In genomic region chr2:144415381-144415780, GRCh38 we compare ENCODE assay signal across 23 cellular contexts.
A peak's percentile ranks its signal among the peaks of the same experiment; 100 is the strongest.
DNase-seq lines count a peak whose midpoint lies in the region; ATAC-seq and TF ChIP-seq lines count a peak whose summit lies in the region.
"Had no signal": no experiment of that assay in that cellular context is flagged by ENCODE, and none has a peak within 500 bp of the region (broad histone marks: within the 10 kb centered on the region; RNA-seq: fewer than 3 reads in every experiment).

No MANE protein-coding gene starts in this region.

- H3K4me3 Mint-ChIP-seq in stimulated activated naive CD8-positive, alpha-beta T cell treated with anti-CD3 and anti-CD28 coated beads, Interleukin-15, Interleukin-2, amounts not matched to agents 100 ng/mL and 50 ng/mL, for 24 hours: no peak overlapping the region
- no peak overlapping the region for H3K4me3 Mint-ChIP-seq in natural killer cell
- H3K4me3 Mint-ChIP-seq: activated naive CD4-positive, alpha-beta T cell treated with anti-CD3 and anti-CD28 coated beads for 36 hours; CD4-positive, alpha-beta memory T cell; nephron progenitor cell had no signal

- H3K27ac Mint-ChIP-seq in stimulated activated naive CD8-positive, alpha-beta T cell treated with anti-CD3 and anti-CD28 coated beads, Interleukin-15, Interleukin-2, amounts not matched to agents 100 ng/mL and 50 ng/mL, for 24 hours: peak overlapping the region; percentile 71
- peak overlapping the region; percentile 54 to 96 for H3K27ac Mint-ChIP-seq in natural killer cell
- H3K27ac Mint-ChIP-seq: activated naive CD4-positive, alpha-beta T cell treated with anti-CD3 and anti-CD28 coated beads for 36 hours; CD4-positive, alpha-beta memory T cell; nephron progenitor cell; progenitor cell of endocrine pancreas had no signal

- peaks cover 40% of the 10 kb centered on the region for H3K4me1 Mint-ChIP-seq in stimulated activated naive CD8-positive, alpha-beta T cell treated with anti-CD3 and anti-CD28 coated beads, Interleukin-15, Interleukin-2, amounts not matched to agents 100 ng/mL and 50 ng/mL, for 24 hours (ENCODE audit: low read depth)
- peaks cover 39 to 55% of the 10 kb centered on the region in 2 donors for H3K4me1 Mint-ChIP-seq in natural killer cell
- H3K4me1 Mint-ChIP-seq: nephron progenitor cell had no signal

- ATAC-seq in stimulated activated naive CD8-positive, alpha-beta T cell treated with anti-CD3 and anti-CD28 coated beads, Interleukin-15, Interleukin-2, amounts not matched to agents 100 U/mL and 50 U/mL, for 24 hours: no peak
- no peak for ATAC-seq in natural killer cell

- TF ChIP-seq CTCF in brain microvascular endothelial cell (IDR thresholded peaks at IDR 0.05; ENCODE audit: low read depth, low read length, missing control alignments) (no peak), natural killer cell (IDR thresholded peaks at IDR 0.05) (no peak)

- H3K9me3 Mint-ChIP-seq in stimulated activated naive CD8-positive, alpha-beta T cell treated with anti-CD3 and anti-CD28 coated beads, Interleukin-15, Interleukin-2, amounts not matched to agents 100 ng/mL and 50 ng/mL, for 24 hours: peaks cover 12% of the 10 kb centered on the region
- no peaks in the 10 kb centered on the region for H3K9me3 Mint-ChIP-seq in natural killer cell
- H3K9me3 Mint-ChIP-seq: activated naive CD4-positive, alpha-beta T cell treated with anti-CD3 and anti-CD28 coated beads for 36 hours had no signal

- no peaks in the 10 kb centered on the region for H3K27me3 Mint-ChIP-seq in stimulated activated naive CD8-positive, alpha-beta T cell treated with anti-CD3 and anti-CD28 coated beads, Interleukin-15, Interleukin-2, amounts not matched to agents 100 ng/mL and 50 ng/mL, for 24 hours
- H3K27me3 Mint-ChIP-seq in natural killer cell (ENCODE audit: low read depth in 2 of 2): no peaks in the 10 kb centered on the region

- H3K36me3 Mint-ChIP-seq in stimulated activated naive CD8-positive, alpha-beta T cell treated with anti-CD3 and anti-CD28 coated beads, Interleukin-15, Interleukin-2, amounts not matched to agents 100 ng/mL and 50 ng/mL, for 24 hours (ENCODE audit: low read depth): peaks cover 48% of the 10 kb centered on the region
- H3K36me3 Mint-ChIP-seq in natural killer cell: peaks cover 15% of the 10 kb centered on the region
- H3K36me3 Mint-ChIP-seq: CD4-positive, alpha-beta memory T cell had no signal

- in situ Hi-C loops in brain microvascular endothelial cell (cut with HindIII; ENCODE audit: low pct_ligation_motif_present, low sequenced_read_pairs): no loop called here

- no peak overlapping the region for H3K4me3 ChIP-seq in brain microvascular endothelial cell (ENCODE audit: low read depth, low read length)
- H3K4me3 ChIP-seq: hepatocyte, uterus had no signal

- H3K27ac ChIP-seq in brain microvascular endothelial cell: peak overlapping the region; percentile 54
- H3K27ac ChIP-seq: hepatocyte, KMS-11 had no signal

- intact Hi-C loops in natural killer cell (cut with micrococcal nuclease): no loop called here

- no peaks in the 10 kb centered on the region for H3K27me3 ChIP-seq in brain microvascular endothelial cell (replicated peaks)
- H3K27me3 ChIP-seq: hepatocyte, uterus had no signal

- H3K36me3 ChIP-seq in brain microvascular endothelial cell (replicated peaks): peaks cover 14% of the 10 kb centered on the region
- H3K36me3 ChIP-seq: uterus had no signal

- DNase-seq in stimulated activated naive CD8-positive, alpha-beta T cell treated with anti-CD3 and anti-CD28 coated beads, Interleukin-15, Interleukin-2, amounts not matched to agents 100 U/mL and 50 U/mL, for 24 hours: no peak
- DNase-seq in brain microvascular endothelial cell (no peak), natural killer cell (no peak), HT-29 (ENCODE audit: low spot score) (no peak), amygdala (lab: John Stamatoyannopoulos, UW) (no peak)
- DNase-seq in effector CD8-positive, alpha-beta T cell (lab: John Stamatoyannopoulos, UW): no peak
- no peak for DNase-seq in activated effector memory CD4-positive, alpha-beta T cell treated with Interleukin-2 at 50 U/mL for 16 hours
- DNase-seq: activated CD4-positive, alpha-beta T cell treated with anti-CD3 and anti-CD28 coated beads for 48 hours; activated naive CD4-positive, alpha-beta T cell treated with anti-CD3 and anti-CD28 coated beads for 36 hours; CD4-positive, alpha-beta memory T cell; DMS79; mesendoderm; NCI-H2029; NCI-H345; nephron progenitor cell; stimulated activated CD4-positive, alpha-beta T cell treated with anti-CD3 and anti-CD28 coated beads, Interleukin-4, amount 100 ng/mL, for 1 hour; substantia nigra; SW 1271; uterus had no signal
